In the genomic region with DNA sequence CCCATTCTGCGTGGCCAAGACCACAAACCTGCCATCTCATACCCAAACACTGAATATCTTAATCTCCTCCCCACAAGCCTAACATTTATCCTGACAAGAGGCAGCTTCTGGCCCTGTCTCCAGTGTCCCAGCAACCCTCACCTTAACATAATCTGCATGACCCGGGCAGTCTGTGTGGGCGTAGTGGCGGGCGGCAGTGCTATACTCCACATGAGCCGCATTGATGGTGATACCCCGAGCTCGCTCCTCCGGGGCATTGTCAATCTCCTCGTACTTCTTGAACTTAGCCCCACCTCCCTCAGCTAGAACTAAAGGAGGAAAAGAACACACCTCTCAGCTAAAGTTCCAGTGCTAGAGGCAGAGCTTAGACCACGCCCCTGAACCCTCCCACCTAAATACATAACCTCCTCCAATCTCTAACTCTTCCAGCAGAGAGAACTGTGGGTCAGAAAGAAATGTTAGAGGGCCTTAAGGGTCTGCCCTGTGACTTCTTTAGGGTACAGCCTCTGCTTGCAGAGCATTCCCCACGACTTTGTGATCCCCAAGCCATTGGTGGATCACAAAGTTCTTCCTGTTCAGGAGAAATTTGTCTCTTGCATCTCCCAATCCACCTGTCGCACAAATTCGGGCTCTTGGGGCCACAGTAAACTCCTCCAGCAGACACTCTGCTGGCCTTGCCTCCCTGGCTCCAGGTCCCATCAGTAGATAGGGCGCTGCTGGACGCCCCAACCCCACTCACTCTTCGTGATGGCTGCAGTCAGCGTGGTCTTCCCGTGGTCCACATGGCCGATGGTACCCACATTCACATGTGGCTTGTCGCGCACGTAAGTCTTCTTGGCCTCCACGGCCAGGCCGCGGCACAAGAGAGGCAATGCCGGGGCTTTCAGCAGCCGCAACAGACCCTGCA, we compare ENCODE assay signal across 8 cellular contexts. TPM values are rescaled to one million over a fixed set of nuclear protein-coding genes. Genes with fewer than 3 reads are reported as not detected.
DNase-seq lines count a peak whose midpoint lies in the region; ATAC-seq, FAIRE-seq and TF ChIP-seq lines count a peak whose summit lies in the region.

No MANE protein-coding gene starts in this region.

- ATAC-seq in HG02943 (IDR thresholded peaks at IDR 0.05; ENCODE audit: low read depth, unreplicated experiment): peak; percentile 5
- ATAC-seq in upper lobe of right lung: peak; percentile 25

- H3K4me1 ChIP-seq in SK-N-SH (ENCODE audit: control insufficient read depth in 1 of 2, insufficient read depth in 2 of 2, low read depth in 1 of 2, low read length in 1 of 2) (peaks cover 7 to 14% of the 10 kb centered on the region in 2 experiments; a peak in 1 of 4 replicates), ectodermal cell (ENCODE audit: control insufficient read depth, insufficient read depth, low read length) (peaks cover 7% of the 10 kb centered on the region), muscle layer of duodenum (ENCODE audit: control insufficient read depth in 1 of 2, insufficient read depth in 2 of 2, low read length in 2 of 2) (peaks cover 11 to 24% of the 10 kb centered on the region in 2 donors), upper lobe of right lung (peaks cover 16% of the 10 kb centered on the region)

- peaks cover 68% of the 10 kb centered on the region for H3K79me2 ChIP-seq in SK-N-SH (ENCODE audit: insufficient read depth)

- H3K4me3 ChIP-seq in SK-N-SH (ENCODE audit: low read depth in 2 of 2, low read length in 1 of 2) (peak overlapping the region; percentile 91 to 94), ectodermal cell (ENCODE audit: insufficient read depth, low read depth, low read length) (peak overlapping the region; percentile 96), muscle layer of duodenum (ENCODE audit: low read depth in 1 of 2, low read length in 2 of 2) (peak overlapping the region; percentile 97 to 99), upper lobe of right lung (peak overlapping the region; percentile 76)

- H3K4me2 ChIP-seq in SK-N-SH: peak overlapping the region; percentile 95

- no peak for TF ChIP-seq CTCF in SK-N-SH (IDR thresholded peaks at IDR 0.05)
- TF ChIP-seq CTCF in upper lobe of right lung (IDR thresholded peaks at IDR 0.05): no peak

- peak overlapping the region; percentile 95 for H3K9ac ChIP-seq in SK-N-SH

- no peaks in the 10 kb centered on the region for H4K20me1 ChIP-seq in SK-N-SH (ENCODE audit: insufficient read depth)

- H3K36me3 ChIP-seq in SK-N-SH (replicated peaks in 1 of 2; ENCODE audit: control insufficient read depth in 1 of 2, insufficient read depth in 2 of 2, low read length in 1 of 2) (peaks cover 21 to 26% of the 10 kb centered on the region in 2 experiments), ectodermal cell (ENCODE audit: control insufficient read depth, insufficient read depth, low read length) (peaks cover 28% of the 10 kb centered on the region), muscle layer of duodenum (ENCODE audit: control insufficient read depth in 1 of 2, insufficient read depth in 2 of 2, low read length in 2 of 2) (peaks cover 21 to 32% of the 10 kb centered on the region in 2 donors), upper lobe of right lung (peaks cover 42% of the 10 kb centered on the region)

- intact Hi-C loops in upper lobe of right lung (cut with DNase I): no loop called here

- CTCF ChIA-PET in SK-N-SH (lab: Yijun Ruan, JAX): interaction anchor here (1.0 to 3.0 kb wide), 10 partner anchors 9 to 119 kb away, joined by 3 to 35 read pairs (median 5); a partner anchor contains a TSS

- peaks cover 24% of the 10 kb centered on the region for H3F3A ChIP-seq in SK-N-SH (replicated peaks; ENCODE audit: insufficient read depth)

- peak; percentile 16 for DNase-seq in GM03348 (ENCODE audit: low spot score)
- DNase-seq in SK-N-SH: peak; percentile 51
- DNase-seq in upper lobe of right lung: no peak
- no peak for DNase-seq in H54 (ENCODE audit: insufficient read length, low spot score)
- DNase-seq in amniotic stem cell (lab: John Stamatoyannopoulos, UW): no peak

- WGBS in SK-N-SH (ENCODE audit: low lambda C conversion rate): 22% methylated on average over 26 of the region's 28 CpGs
- WGBS in ectodermal cell, 2 experiments: 26 to 28% methylated on average over 28 of the region's 28 CpGs

- H3K27me3 ChIP-seq in SK-N-SH (ENCODE audit: insufficient read depth) (no peaks in the 10 kb centered on the region), ectodermal cell (ENCODE audit: control insufficient read depth, insufficient read depth, low read length, poor library complexity, severe bottlenecking) (no peaks in the 10 kb centered on the region), muscle layer of duodenum (ENCODE audit: low read depth, low read length) (no peaks in the 10 kb centered on the region), upper lobe of right lung (no peaks in the 10 kb centered on the region)

- no peak for TF ChIP-seq EP300 in SK-N-SH (IDR thresholded peaks at IDR 0.05; ENCODE audit: borderline replicate concordance in 1 of 2, low read depth in 1 of 2, low read length in 1 of 2)

- H3K9me3 ChIP-seq in SK-N-SH (no peaks in the 10 kb centered on the region), ectodermal cell (ENCODE audit: control insufficient read depth, low read length) (no peaks in the 10 kb centered on the region), muscle layer of duodenum (ENCODE audit: control insufficient read depth in 1 of 2, low read length in 2 of 2) (no peaks in the 10 kb centered on the region), upper lobe of right lung (no peaks in the 10 kb centered on the region)

- POLR2A ChIA-PET in SK-N-SH (lab: Yijun Ruan, JAX): interaction anchor here (0.7 to 4.0 kb wide), 10 partner anchors 8 to 106 kb away, joined by 3 to 57 read pairs (median 6); a partner anchor contains a TSS

- H2AFZ ChIP-seq in SK-N-SH (ENCODE audit: low read depth): peak overlapping the region; percentile 76

- H3K27ac ChIP-seq in SK-N-SH (ENCODE audit: low read depth in 2 of 2, low read length in 1 of 2): peak overlapping the region; percentile 63 to 80
- H3K27ac ChIP-seq in ectodermal cell (ENCODE audit: insufficient read depth, low read depth, low read length, poor library complexity, severe bottlenecking): no peak overlapping the region
- H3K27ac ChIP-seq in muscle layer of duodenum (ENCODE audit: low read length): peak overlapping the region; percentile 77
- H3K27ac ChIP-seq in upper lobe of right lung: peak overlapping the region; percentile 89

- H3K9me2 ChIP-seq in SK-N-SH: no peaks in the 10 kb centered on the region

- no peak for FAIRE-seq in H54 (lab: Jason Lieb, UNC)

- TF ChIP-seq RAD21 in SK-N-SH (IDR thresholded peaks at IDR 0.05; ENCODE audit: low read length): no peak

- no peak for TF ChIP-seq POLR2A in H54 (IDR thresholded peaks at IDR 0.05; ENCODE audit: low read depth, low read length)

TF ChIP-seq in SK-N-SH, 30 proteins besides CTCF, POLR2A, EP300 and RAD21:
- TF ChIP-seq GATA2 (CRISPR knock-in tag; IDR thresholded peaks at IDR 0.05) (no peak), MXI1 (IDR thresholded peaks at IDR 0.05; ENCODE audit: low read depth, low read length) (0 out of 2 replicates have a peak, but pooled peaks have one; percentile 53), POLR2AphosphoS5 (IDR thresholded peaks at IDR 0.05; ENCODE audit: low read depth, low read length) (peak; percentile 65)

RNA-seq across cellular contexts. Expression of a gene that starts 0.7 kb away (rescaled TPM):
- 300 and 358 TPM in 2 replicates for polyA plus RNA-seq in SK-N-SH (2012; rRNA removed)
- 181 and 259 TPM in 2 replicates for polyA plus RNA-seq in SK-N-SH (2012; cell fraction: cytosol; rRNA removed)
- polyA plus RNA-seq in SK-N-SH (2012; cell fraction: nucleus; rRNA removed): 588 and 631 TPM in 2 replicates
- 165 TPM for polyA plus RNA-seq in ectodermal cell (2013, experiment 1 of 4)
- 165 TPM for polyA plus RNA-seq in ectodermal cell (2013, experiment 2 of 4)
- 117 TPM for polyA plus RNA-seq in ectodermal cell (2013, experiment 3 of 4)
- polyA plus RNA-seq in ectodermal cell (2013, experiment 4 of 4): 132 TPM
- 134 TPM for total RNA-seq in upper lobe of right lung

RNA-seq across cellular contexts. Expression of a gene that starts 18.2 kb away (rescaled TPM):
- polyA plus RNA-seq in SK-N-SH (2012; rRNA removed): 59.8 and 71.1 TPM in 2 replicates
- polyA plus RNA-seq in SK-N-SH (2012; cell fraction: cytosol; rRNA removed): 20.9 and 31.1 TPM in 2 replicates
- polyA plus RNA-seq in SK-N-SH (2012; cell fraction: nucleus; rRNA removed): 345 and 349 TPM in 2 replicates
- 53.4 TPM for polyA plus RNA-seq in ectodermal cell (2013, experiment 1 of 4)
- polyA plus RNA-seq in ectodermal cell (2013, experiment 2 of 4): 54.7 TPM
- polyA plus RNA-seq in ectodermal cell (2013, experiment 3 of 4): 40.9 TPM
- polyA plus RNA-seq in ectodermal cell (2013, experiment 4 of 4): 52.3 TPM
- total RNA-seq in upper lobe of right lung: 51.9 TPM

RNA-seq across cellular contexts. Expression of a gene that starts 22.6 kb away (rescaled TPM):
- 21.5 and 39.2 TPM in 2 replicates for polyA plus RNA-seq in SK-N-SH (2012; rRNA removed)
- 27.2 and 36.7 TPM in 2 replicates for polyA plus RNA-seq in SK-N-SH (2012; cell fraction: cytosol; rRNA removed)
- polyA plus RNA-seq in SK-N-SH (2012; cell fraction: nucleus; rRNA removed): 135 and 234 TPM in 2 replicates
- 248 TPM for polyA plus RNA-seq in ectodermal cell (2013, experiment 1 of 4)
- polyA plus RNA-seq in ectodermal cell (2013, experiment 2 of 4): 226 TPM
- polyA plus RNA-seq in ectodermal cell (2013, experiment 3 of 4): 201 TPM
- 216 TPM for polyA plus RNA-seq in ectodermal cell (2013, experiment 4 of 4)
- 118 TPM for total RNA-seq in upper lobe of right lung

RNA-seq across cellular contexts. Expression of a gene that starts 32.9 kb away (rescaled TPM):
- 3.0 and 3.3 TPM in 2 replicates for polyA plus RNA-seq in SK-N-SH (2012; rRNA removed)
- polyA plus RNA-seq in SK-N-SH (2012; cell fraction: cytosol; rRNA removed): 0.93 and 1.2 TPM in 2 replicates
- polyA plus RNA-seq in SK-N-SH (2012; cell fraction: nucleus; rRNA removed): 23.5 and 27.2 TPM in 2 replicates
- polyA plus RNA-seq in ectodermal cell (2013, experiment 1 of 4): 6.2 TPM
- 5.8 TPM for polyA plus RNA-seq in ectodermal cell (2013, experiment 2 of 4)
- 3.6 TPM for polyA plus RNA-seq in ectodermal cell (2013, experiment 3 of 4)
- polyA plus RNA-seq in ectodermal cell (2013, experiment 4 of 4): 3.4 TPM
- total RNA-seq in upper lobe of right lung: 0.46 TPM

Comparison
In these comparisons a context has a peak if more than half of its experiments do, and no peak if none do; other contexts are left out.
1. DNase-seq: peak in GM03348 (single experiment) and SK-N-SH (single experiment); none in upper lobe of right lung (single experiment), H54 (single experiment) and amniotic stem cell (single experiment).
2. Peak in every context shown above with its lines, with median percentiles within 50 percentile points of each other: H3K4me3 ChIP-seq.